17 cellular contexts compared by ENCODE assay signal in genomic region chr20:49507741-49508434, GRCh38. TPM values are rescaled to one million over a fixed set of nuclear protein-coding genes. Genes with fewer than 3 reads are reported as not detected.
DNase-seq lines count a peak whose midpoint lies in the region; ATAC-seq and TF ChIP-seq lines count a peak whose summit lies in the region.
"Had no signal": no experiment of that assay in that cellular context is flagged by ENCODE, and none has a peak within 500 bp of the region (broad histone marks: within the 10 kb centered on the region; RNA-seq: fewer than 3 reads in every experiment).

No MANE protein-coding gene starts in this region.

- H3K4me1 Mint-ChIP-seq in nephron progenitor cell = peaks cover 52% of the 10 kb centered on the region
- H3K4me1 Mint-ChIP-seq: activated naive CD4-positive, alpha-beta T cell treated with anti-CD3 and anti-CD28 coated beads, Interleukin-2, amount 10 ng/mL, durations not matched to agents 7 days and 5 days had no signal

- H3K36me3 Mint-ChIP-seq in nephron progenitor cell (ENCODE audit: low read depth) = peaks cover 12% of the 10 kb centered on the region
- H3K36me3 Mint-ChIP-seq: activated naive CD4-positive, alpha-beta T cell treated with anti-CD3 and anti-CD28 coated beads, Interleukin-2, amount 10 ng/mL, durations not matched to agents 7 days and 5 days had no signal

- peak overlapping the region; percentile 66 to 70 for H3K27ac ChIP-seq in coronary artery
- peak overlapping the region; percentile 54 for H3K27ac ChIP-seq in psoas muscle
- H3K27ac ChIP-seq: body of pancreas, left ventricle myocardium inferior, spleen, tibial nerve had no signal

- H3K9me3 ChIP-seq in psoas muscle = no peaks in the 10 kb centered on the region
- H3K9me3 ChIP-seq: body of pancreas, left ventricle myocardium inferior, spleen, tibial nerve had no signal

- intact Hi-C loops in psoas muscle (cut with DNase I) (loop anchor here in 1 of 2 donors (1.0 kb wide), 1 partner anchor 174 kb away; no protein-coding TSS in a partner anchor), sciatic nerve (cut with DNase I) (no loop called here)

- peaks cover 0 to 11% (median 0%) of the 10 kb centered on the region in 3 donors for H3K27me3 ChIP-seq in psoas muscle (ENCODE audit: insufficient read depth in 3 of 3, low read length in 2 of 3)
- H3K27me3 ChIP-seq: tibial nerve had no signal

- H3K27me3 Mint-ChIP-seq in nephron progenitor cell (ENCODE audit: low read depth, poor library complexity) = peaks cover 8% of the 10 kb centered on the region

- peak; percentile 43 to 61 (median 46) for ATAC-seq in psoas muscle
- no peak for ATAC-seq in HG03342 (IDR thresholded peaks at IDR 0.05; ENCODE audit: unreplicated experiment)
- no peak for ATAC-seq in HG03159 (IDR thresholded peaks at IDR 0.05; ENCODE audit: unreplicated experiment)
- ATAC-seq in sciatic nerve = no peak

- no peak overlapping the region for H3K27ac Mint-ChIP-seq in nephron progenitor cell
- H3K27ac Mint-ChIP-seq: activated naive CD4-positive, alpha-beta T cell treated with anti-CD3 and anti-CD28 coated beads, Interleukin-2, amount 10 ng/mL, durations not matched to agents 7 days and 5 days had no signal

- H3K4me3 Mint-ChIP-seq in nephron progenitor cell = no peak overlapping the region
- H3K4me3 Mint-ChIP-seq: activated naive CD4-positive, alpha-beta T cell treated with anti-CD3 and anti-CD28 coated beads, Interleukin-2, amount 10 ng/mL, durations not matched to agents 7 days and 5 days had no signal

- H3K4me1 ChIP-seq in psoas muscle = peaks cover 16% of the 10 kb centered on the region
- H3K4me1 ChIP-seq: body of pancreas, left ventricle myocardium inferior, spleen had no signal

- TF ChIP-seq CTCF in coronary artery (IDR thresholded peaks at IDR 0.05) (no peak), psoas muscle (IDR thresholded peaks at IDR 0.05) (no peak), nephron progenitor cell (IDR thresholded peaks at IDR 0.05) (no peak)

- DNase-seq in DMS153 (lab: John Stamatoyannopoulos, UW) = peak; percentile 35
- peak; percentile 95 for DNase-seq in NCI-H2171 treated with DMSO at 0.1 percent for 48 hours (lab: John Stamatoyannopoulos, UW)
- no peak for DNase-seq in coronary artery (ENCODE audit: low spot score)
- DNase-seq in psoas muscle = no peak
- no peak for DNase-seq in sciatic nerve (ENCODE audit: low spot score)
- DNase-seq in nephron progenitor cell = no peak
- DNase-seq: activated CD4-positive, alpha-beta T cell treated with anti-CD3 and anti-CD28 coated beads for 48 hours; activated naive CD4-positive, alpha-beta T cell treated with anti-CD3 and anti-CD28 coated beads, Interleukin-2, amount 10 ng/mL, durations not matched to agents 7 days and 5 days; GOT3; left ventricle myocardium inferior; NCI-H1048; spleen had no signal

- 44 to 70% (median 50%) methylated on average over 21 of the region's 21 CpGs for WGBS in psoas muscle, 3 donors

- H3K4me3 ChIP-seq in coronary artery (no peak overlapping the region), psoas muscle (peak overlapping the region; percentile 33)
- H3K4me3 ChIP-seq: body of pancreas, left ventricle myocardium inferior, spleen, tibial nerve had no signal

- no peaks in the 10 kb centered on the region for H3K36me3 ChIP-seq in psoas muscle (ENCODE audit: insufficient read depth in 1 of 2, low read depth in 1 of 2)
- H3K36me3 ChIP-seq: left ventricle myocardium inferior, spleen had no signal

- H3K9me3 Mint-ChIP-seq in nephron progenitor cell = no peaks in the 10 kb centered on the region
- H3K9me3 Mint-ChIP-seq: activated naive CD4-positive, alpha-beta T cell treated with anti-CD3 and anti-CD28 coated beads, Interleukin-2, amount 10 ng/mL, durations not matched to agents 7 days and 5 days had no signal

RNA-seq across cellular contexts. Expression of gene KCNB1, which starts 25.4 kb away (rescaled TPM):
- total RNA-seq in psoas muscle = 10 to 100 TPM in 2 of 4 donors, 1 to 10 TPM in 2; 5.3 to 44.0 (median 15.6) TPM
- polyA plus RNA-seq in psoas muscle = 1 to 10 TPM; 1.8 to 3.2 (median 2.5) TPM
- 4.9 TPM for total RNA-seq in sciatic nerve
- total RNA-seq: NCI-H460 had no signal

Comparison
In these comparisons a context has a peak if more than half of its experiments do, and no peak if none do; other contexts are left out.
1. DNase-seq: peak in DMS153 (single experiment) and NCI-H2171 treated with DMSO at 0.1 percent for 48 hours (single experiment); none in coronary artery (single experiment), psoas muscle (0 of 2), sciatic nerve (single experiment) and nephron progenitor cell (single experiment).
2. ATAC-seq: peak in psoas muscle (4 of 4); none in HG03342 (single experiment), HG03159 (single experiment) and sciatic nerve (single experiment).